27 cellular contexts compared by ENCODE assay signal in genomic region chr7:107344799-107345198, GRCh38.
"Had no signal": no experiment of that assay in that cellular context is flagged by ENCODE, and none has a peak within 500 bp of the region (broad histone marks: within the 10 kb centered on the region; RNA-seq: fewer than 3 reads in every experiment).

No MANE protein-coding gene starts in this region.

- DNase-seq: activated CD4-positive, alpha-beta T cell treated with anti-CD3 and anti-CD28 coated beads for 4 hours; activated CD4-positive, alpha-beta T cell treated with anti-CD3 and anti-CD28 coated beads, Interleukin-2, amount 10 ng/mL, durations not matched to agents 7 days and 5 days; activated CD4-positive, alpha-beta T cell treated with anti-CD3 and anti-CD28 coated beads, Interleukin-2, amount 50 U/mL, for 4 hours; activated CD4-positive, CD25-positive, alpha-beta regulatory T cell; activated CD4-positive, CD25-positive, alpha-beta regulatory T cell treated with anti-CD3 and anti-CD28 coated beads, Interleukin-2, amount 50 U/mL, for 72 hours; activated CD8-positive, alpha-beta memory T cell treated with anti-CD3 and anti-CD28 coated beads for 24 hours; activated CD8-positive, alpha-beta T cell treated with anti-CD3 and anti-CD28 coated beads for 36 hours; activated effector memory CD4-positive, alpha-beta T cell treated with anti-CD3 and anti-CD28 coated beads, Interleukin-2, amount 50 U/mL, for 16 hours; activated naive CD4-positive, alpha-beta T cell treated with anti-CD3 and anti-CD28 coated beads for 36 hours; activated naive CD8-positive, alpha-beta T cell treated with anti-CD3 and anti-CD28 coated beads for 36 hours; activated naive CD8-positive, alpha-beta T cell treated with anti-CD3 and anti-CD28 coated beads, Interleukin-2, amount 50 U/mL, for 24 hours; activated T-cell treated with anti-CD3 and anti-CD28 coated beads, Interleukin-2, amount 50 U/mL, for 4 hours; adrenal gland; amygdala; aorta; body of pancreas; caudate nucleus; colonic mucosa; effector CD8-positive, alpha-beta T cell; esophagus squamous epithelium; foreskin melanocyte; head of caudate nucleus; T-helper 2 cell had no signal

- H3K27me3 ChIP-seq: adrenal gland, body of pancreas, colonic mucosa, esophagus squamous epithelium, gastroesophageal sphincter had no signal

- H3K4me3 ChIP-seq: adrenal gland, body of pancreas, colonic mucosa, esophagus squamous epithelium, gastroesophageal sphincter had no signal

- H3K9me3 ChIP-seq: adrenal gland, body of pancreas, colonic mucosa had no signal

- H3K27ac ChIP-seq: adrenal gland, body of pancreas, colonic mucosa, epithelial cell of prostate, esophagus squamous epithelium, gastroesophageal sphincter had no signal

- ATAC-seq: activated CD8-positive, alpha-beta T cell treated with anti-CD3 and anti-CD28 coated beads for 36 hours; activated naive CD8-positive, alpha-beta T cell treated with anti-CD3 and anti-CD28 coated beads, Interleukin-2, amount 50 U/mL, for 24 hours; activated T-cell treated with anti-CD3 and anti-CD28 coated beads, Interleukin-2, amount 50 U/mL, for 4 hours; body of pancreas; gastroesophageal sphincter had no signal

- H3K27me3 Mint-ChIP-seq: activated CD4-positive, alpha-beta T cell treated with anti-CD3 and anti-CD28 coated beads, Interleukin-2, amount 10 ng/mL, durations not matched to agents 7 days and 5 days; activated CD8-positive, alpha-beta T cell treated with anti-CD3 and anti-CD28 coated beads for 36 hours; activated naive CD4-positive, alpha-beta T cell treated with anti-CD3 and anti-CD28 coated beads, Interleukin-2, amount 50 U/mL, for 24 hours; activated naive CD8-positive, alpha-beta T cell treated with anti-CD3 and anti-CD28 coated beads for 36 hours; activated naive CD8-positive, alpha-beta T cell treated with anti-CD3 and anti-CD28 coated beads, Interleukin-2, amount 50 U/mL, for 24 hours had no signal

- H3K4me1 Mint-ChIP-seq: activated CD4-positive, alpha-beta T cell treated with anti-CD3 and anti-CD28 coated beads, Interleukin-2, amount 10 ng/mL, durations not matched to agents 7 days and 5 days; activated naive CD8-positive, alpha-beta T cell treated with anti-CD3 and anti-CD28 coated beads for 36 hours; activated naive CD8-positive, alpha-beta T cell treated with anti-CD3 and anti-CD28 coated beads, Interleukin-2, amount 50 U/mL, for 24 hours had no signal

- H3K4me3 Mint-ChIP-seq: activated CD4-positive, alpha-beta T cell treated with anti-CD3 and anti-CD28 coated beads, Interleukin-2, amount 10 ng/mL, durations not matched to agents 7 days and 5 days; activated CD8-positive, alpha-beta T cell treated with anti-CD3 and anti-CD28 coated beads for 36 hours; activated naive CD4-positive, alpha-beta T cell treated with anti-CD3 and anti-CD28 coated beads for 36 hours; activated naive CD4-positive, alpha-beta T cell treated with anti-CD3 and anti-CD28 coated beads, Interleukin-2, amount 50 U/mL, for 24 hours; activated naive CD8-positive, alpha-beta T cell treated with anti-CD3 and anti-CD28 coated beads for 36 hours; activated naive CD8-positive, alpha-beta T cell treated with anti-CD3 and anti-CD28 coated beads, Interleukin-2, amount 50 U/mL, for 24 hours; activated T-cell treated with anti-CD3 and anti-CD28 coated beads, Interleukin-2, amount 50 U/mL, for 4 hours had no signal

- H3K4me1 ChIP-seq: adrenal gland, body of pancreas, colonic mucosa, esophagus squamous epithelium, gastroesophageal sphincter had no signal

- H3K9me3 Mint-ChIP-seq: activated naive CD4-positive, alpha-beta T cell treated with anti-CD3 and anti-CD28 coated beads, Interleukin-2, amount 50 U/mL, for 24 hours had no signal

- H3K27ac Mint-ChIP-seq: activated CD4-positive, alpha-beta T cell treated with anti-CD3 and anti-CD28 coated beads, Interleukin-2, amount 10 ng/mL, durations not matched to agents 7 days and 5 days; activated CD8-positive, alpha-beta T cell treated with anti-CD3 and anti-CD28 coated beads for 36 hours; activated naive CD4-positive, alpha-beta T cell treated with anti-CD3 and anti-CD28 coated beads for 36 hours; activated naive CD4-positive, alpha-beta T cell treated with anti-CD3 and anti-CD28 coated beads, Interleukin-2, amount 50 U/mL, for 24 hours; activated naive CD8-positive, alpha-beta T cell treated with anti-CD3 and anti-CD28 coated beads for 36 hours; activated naive CD8-positive, alpha-beta T cell treated with anti-CD3 and anti-CD28 coated beads, Interleukin-2, amount 50 U/mL, for 24 hours; activated T-helper 2 cell treated with anti-CD3 and anti-CD28 coated beads, Interferon-gamma antibody, Interleukin-2, Interleukin-4, amounts not matched to agents 10 μg/mL and 5 μg/mL and 100 μg/mL, durations not matched to agents 14 hours and 24 hours and 36 hours had no signal

- H3K36me3 ChIP-seq: adrenal gland, colonic mucosa, gastroesophageal sphincter had no signal
